ENCODE assay signal across 8 cellular contexts in genomic region chr2:32772623-32773221, GRCh38.
DNase-seq lines count a peak whose midpoint lies in the region; ATAC-seq, FAIRE-seq and TF ChIP-seq lines count a peak whose summit lies in the region.

No MANE protein-coding gene starts in this region.

- H3K4me3 ChIP-seq in astrocyte (ENCODE audit: insufficient read depth, low read depth, low read length) (no peak overlapping the region), hepatocyte (no peak overlapping the region), stomach (no peak overlapping the region)

- no peaks in the 10 kb centered on the region for H3K9me2 ChIP-seq in hepatocyte (replicated peaks; ENCODE audit: insufficient read depth)

- H3K27ac Mint-ChIP-seq in activated CD8-positive, alpha-beta T cell treated with anti-CD3 and anti-CD28 coated beads for 36 hours: no peak overlapping the region
- H3K27ac Mint-ChIP-seq in activated CD8-positive, alpha-beta T cell treated with anti-CD3 and anti-CD28 coated beads, Interleukin-2, amount 10 ng/mL, durations not matched to agents 7 days and 5 days: no peak overlapping the region
- H3K27ac Mint-ChIP-seq in astrocyte (ENCODE audit: unreplicated experiment): no peak overlapping the region

- CTCF ChIA-PET in activated CD8-positive, alpha-beta T cell treated with anti-CD3 and anti-CD28 coated beads for 36 hours (lab: Charles Lee): interaction anchor here (1.1 to 1.5 kb wide), 3 partner anchors 172 to 812 kb away, joined by 3 read pairs; no protein-coding TSS in a partner anchor
- CTCF ChIA-PET in activated CD8-positive, alpha-beta T cell treated with anti-CD3 and anti-CD28 coated beads, Interleukin-2, amount 10 ng/mL, durations not matched to agents 7 days and 5 days (lab: Charles Lee): interaction anchor here (0.6 to 1.5 kb wide), 5 partner anchors 9 to 810 kb away, joined by 3 to 6 read pairs (median 3); no protein-coding TSS in a partner anchor

- WGBS in hepatocyte (ENCODE audit: low lambda C conversion rate, missing lambda C conversion rate): 21% methylated on average over 4 of the region's 4 CpGs
- WGBS in stomach, 5 donors: 33 to 56% (median 48%) methylated on average over 4 of the region's 4 CpGs

- ATAC-seq in activated CD8-positive, alpha-beta T cell treated with anti-CD3 and anti-CD28 coated beads for 36 hours: no peak
- no peak for ATAC-seq in activated CD8-positive, alpha-beta T cell treated with anti-CD3 and anti-CD28 coated beads, Interleukin-2, amount 10 ng/mL, durations not matched to agents 7 days and 5 days
- no peak for ATAC-seq in activated CD4-positive, CD25-positive, alpha-beta regulatory T cell treated with anti-CD3 and anti-CD28 coated beads, Interleukin-2, amount 50 U/mL, for 24 hours
- ATAC-seq in HG03135 (IDR thresholded peaks at IDR 0.05; ENCODE audit: unreplicated experiment): no peak

- H3K27me3 Mint-ChIP-seq in activated CD8-positive, alpha-beta T cell treated with anti-CD3 and anti-CD28 coated beads for 36 hours: no peaks in the 10 kb centered on the region
- no peaks in the 10 kb centered on the region for H3K27me3 Mint-ChIP-seq in activated CD8-positive, alpha-beta T cell treated with anti-CD3 and anti-CD28 coated beads, Interleukin-2, amount 10 ng/mL, durations not matched to agents 7 days and 5 days (ENCODE audit: low read depth)
- no peaks in the 10 kb centered on the region for H3K27me3 Mint-ChIP-seq in astrocyte (ENCODE audit: low read depth, unreplicated experiment)

- no peaks in the 10 kb centered on the region for H3K79me2 ChIP-seq in astrocyte (ENCODE audit: insufficient read depth, low read length)
- no peaks in the 10 kb centered on the region for H3K79me2 ChIP-seq in hepatocyte

- no peaks in the 10 kb centered on the region for H3K9me3 ChIP-seq in astrocyte (ENCODE audit: insufficient read depth, low read depth, low read length)
- H3K9me3 ChIP-seq in hepatocyte (ENCODE audit: low read depth): no peaks in the 10 kb centered on the region
- no peaks in the 10 kb centered on the region for H3K9me3 ChIP-seq in stomach

- peaks cover 1% of the 10 kb centered on the region for H3K9me3 Mint-ChIP-seq in activated CD8-positive, alpha-beta T cell treated with anti-CD3 and anti-CD28 coated beads for 36 hours
- H3K9me3 Mint-ChIP-seq in activated CD8-positive, alpha-beta T cell treated with anti-CD3 and anti-CD28 coated beads, Interleukin-2, amount 10 ng/mL, durations not matched to agents 7 days and 5 days (ENCODE audit: insufficient read depth): no peaks in the 10 kb centered on the region
- H3K9me3 Mint-ChIP-seq in astrocyte (ENCODE audit: unreplicated experiment): no peaks in the 10 kb centered on the region

- H3K9ac ChIP-seq in astrocyte (ENCODE audit: low read length): no peak overlapping the region

- H2AFZ ChIP-seq in astrocyte (ENCODE audit: low read depth, low read length) (no peak overlapping the region), hepatocyte (no peak overlapping the region)

- H3K36me3 Mint-ChIP-seq in activated CD8-positive, alpha-beta T cell treated with anti-CD3 and anti-CD28 coated beads for 36 hours (ENCODE audit: low read depth): peaks cover 14% of the 10 kb centered on the region
- H3K36me3 Mint-ChIP-seq in activated CD8-positive, alpha-beta T cell treated with anti-CD3 and anti-CD28 coated beads, Interleukin-2, amount 10 ng/mL, durations not matched to agents 7 days and 5 days (ENCODE audit: low read depth): peaks cover 6% of the 10 kb centered on the region
- peaks cover 3% of the 10 kb centered on the region for H3K36me3 Mint-ChIP-seq in astrocyte (ENCODE audit: low read depth, unreplicated experiment)

- POLR2A ChIA-PET in activated CD8-positive, alpha-beta T cell treated with anti-CD3 and anti-CD28 coated beads for 36 hours (lab: Charles Lee): no interaction called here
- POLR2A ChIA-PET in activated CD8-positive, alpha-beta T cell treated with anti-CD3 and anti-CD28 coated beads, Interleukin-2, amount 10 ng/mL, durations not matched to agents 7 days and 5 days (lab: Charles Lee): no interaction called here

- H3K27me3 ChIP-seq in astrocyte (ENCODE audit: insufficient read depth, low read length) (no peaks in the 10 kb centered on the region), hepatocyte (no peaks in the 10 kb centered on the region), stomach (no peaks in the 10 kb centered on the region)

- H4K20me1 ChIP-seq in astrocyte (ENCODE audit: insufficient read depth, low read length): no peaks in the 10 kb centered on the region
- H4K20me1 ChIP-seq in hepatocyte (ENCODE audit: insufficient read depth, poor library complexity, severe bottlenecking): no peaks in the 10 kb centered on the region

- peak; percentile 58 for TF ChIP-seq CTCF in activated CD8-positive, alpha-beta T cell treated with anti-CD3 and anti-CD28 coated beads for 36 hours (IDR thresholded peaks at IDR 0.05)
- TF ChIP-seq CTCF in astrocyte (IDR thresholded peaks at IDR 0.05; ENCODE audit: insufficient read depth, low read depth, low read length): peak; percentile 81
- peak; percentile 85 for TF ChIP-seq CTCF in hepatocyte (IDR thresholded peaks at IDR 0.05; ENCODE audit: poor library complexity)
- peak in 5 of 7 experiments; percentile 46 to 66 (median 63) for TF ChIP-seq CTCF in stomach (IDR thresholded peaks at IDR 0.05)

- H3K27ac ChIP-seq in astrocyte (ENCODE audit: low read depth, low read length) (no peak overlapping the region), hepatocyte (no peak overlapping the region), stomach (no peak overlapping the region)

- no peaks in the 10 kb centered on the region for H3K36me3 ChIP-seq in astrocyte (ENCODE audit: insufficient read depth, low read length)
- no peaks in the 10 kb centered on the region for H3K36me3 ChIP-seq in hepatocyte (replicated peaks; ENCODE audit: insufficient read depth, low read depth)
- no peaks in the 10 kb centered on the region for H3K36me3 ChIP-seq in stomach

- DNase-seq in activated CD8-positive, alpha-beta T cell treated with anti-CD3 and anti-CD28 coated beads for 36 hours: no peak
- no peak for DNase-seq in activated CD8-positive, alpha-beta T cell treated with anti-CD3 and anti-CD28 coated beads, Interleukin-2, amount 10 ng/mL, durations not matched to agents 7 days and 5 days
- DNase-seq in NCI-H1417 (lab: John Stamatoyannopoulos, UW) (peak; percentile 15 to 72 (median 48)), astrocyte (ENCODE audit: low read depth) (peak; percentile 39), hepatocyte (ENCODE audit: low spot score) (peak; percentile 52), stomach (no peak)

- no peak for TF ChIP-seq POLR2A in stomach (IDR thresholded peaks at IDR 0.05)

- no peak overlapping the region for H3K4me3 Mint-ChIP-seq in activated CD8-positive, alpha-beta T cell treated with anti-CD3 and anti-CD28 coated beads for 36 hours
- H3K4me3 Mint-ChIP-seq in activated CD8-positive, alpha-beta T cell treated with anti-CD3 and anti-CD28 coated beads, Interleukin-2, amount 10 ng/mL, durations not matched to agents 7 days and 5 days: no peak overlapping the region
- H3K4me3 Mint-ChIP-seq in astrocyte (ENCODE audit: unreplicated experiment): no peak overlapping the region

- FAIRE-seq in astrocyte (lab: Jason Lieb, UNC): peak; percentile 64

- H3K4me1 ChIP-seq in astrocyte (ENCODE audit: insufficient read depth, low read length) (peaks cover 6% of the 10 kb centered on the region), hepatocyte (ENCODE audit: insufficient read depth) (peaks cover 5% of the 10 kb centered on the region), stomach (peaks cover 0 to 16% (median 3%) of the 10 kb centered on the region in 4 donors)

- no peak overlapping the region for H3K4me2 ChIP-seq in astrocyte (ENCODE audit: low read length)
- no peak overlapping the region for H3K4me2 ChIP-seq in hepatocyte

- intact Hi-C loops in activated CD8-positive, alpha-beta T cell treated with anti-CD3 and anti-CD28 coated beads for 36 hours (cut with micrococcal nuclease): loop anchor here (10.0 kb wide), 1 partner anchor 172 kb away; the partner anchor contains the start of gene LTBP1
- intact Hi-C loops in stomach (cut with DNase I; ENCODE audit: low total_unique reads): loop anchor here (10.0 kb wide), 1 partner anchor 182 kb away; no protein-coding TSS in a partner anchor

- TF ChIP-seq EP300 in stomach (IDR thresholded peaks at IDR 0.05): no peak

- H3K4me1 Mint-ChIP-seq in activated CD8-positive, alpha-beta T cell treated with anti-CD3 and anti-CD28 coated beads for 36 hours (ENCODE audit: low read depth): peaks cover 4% of the 10 kb centered on the region
- no peaks in the 10 kb centered on the region for H3K4me1 Mint-ChIP-seq in activated CD8-positive, alpha-beta T cell treated with anti-CD3 and anti-CD28 coated beads, Interleukin-2, amount 10 ng/mL, durations not matched to agents 7 days and 5 days (ENCODE audit: low read depth)
- no peaks in the 10 kb centered on the region for H3K4me1 Mint-ChIP-seq in astrocyte (ENCODE audit: low read depth, unreplicated experiment)

Comparison
In these comparisons a context has a peak if more than half of its experiments do, and no peak if none do; other contexts are left out.
1. DNase-seq: peak in NCI-H1417 (3 of 3), astrocyte (single experiment) and hepatocyte (single experiment); none in activated CD8-positive, alpha-beta T cell treated with anti-CD3 and anti-CD28 coated beads for 36 hours (single experiment), activated CD8-positive, alpha-beta T cell treated with anti-CD3 and anti-CD28 coated beads, Interleukin-2, amount 10 ng/mL, durations not matched to agents 7 days and 5 days (single experiment) and stomach (single experiment).
2. Peak in every context shown above with its lines, with median percentiles within 50 percentile points of each other: CTCF ChIP-seq.